In genomic region chr9:73151653-73152382, GRCh38 we compare ENCODE assay signal across 8 cellular contexts. TPM values are rescaled to one million over a fixed set of nuclear protein-coding genes. Genes with fewer than 3 reads are reported as not detected.
DNase-seq lines count a peak whose midpoint lies in the region; ATAC-seq and TF ChIP-seq lines count a peak whose summit lies in the region.

Gene ANXA1 (plus strand): TSS chr9:73151865. CDS start chr9:73158536, 6,671 bp downstream.

- H3K27ac Mint-ChIP-seq in GM23338 (peak within 1 kb of the TSS; percentile 96), mesothelial cell of epicardium (peak within 1 kb of the TSS; percentile 95)

- no peaks in the 10 kb centered on the region for H4K20me1 ChIP-seq in GM23338 (replicated peaks; ENCODE audit: insufficient read depth)

- H3K27me3 ChIP-seq in GM23338 (ENCODE audit: insufficient read depth) (no peaks in the 10 kb centered on the region), dorsolateral prefrontal cortex (no peaks in the 10 kb centered on the region)

- H3K4me3 Mint-ChIP-seq in GM23338 (no peak within 1 kb of the TSS), mesothelial cell of epicardium (peak within 1 kb of the TSS; percentile 75)

- no peaks in the 10 kb centered on the region for H3K79me2 ChIP-seq in GM23338 (replicated peaks; ENCODE audit: insufficient read depth)

- H3K4me1 ChIP-seq in GM23338 (ENCODE audit: insufficient read depth) = peaks cover 30% of the 10 kb centered on the region; the same call in 1 of the 2 replicates

- H3K36me3 ChIP-seq in GM23338 (ENCODE audit: insufficient read depth) = no peaks in the 10 kb centered on the region

- POLR2A ChIA-PET in RWPE1 (lab: Yijun Ruan, JAX; ENCODE audit: low non-redundant PET) = interaction anchor here (0.7 kb wide), 1 partner anchor 14 kb away, joined by 3 read pairs; no protein-coding TSS in a partner anchor

- ATAC-seq in GM23338 (peak; percentile 78), GM21619 (IDR thresholded peaks at IDR 0.05; ENCODE audit: unreplicated experiment) (no peak)

- intact Hi-C loops in dorsolateral prefrontal cortex (cut with DNase I) = no loop called here

- H3K27ac ChIP-seq in GM23338 (ENCODE audit: low read depth) (peak within 1 kb of the TSS; percentile 86), RWPE1 (no peak within 1 kb of the TSS), dorsolateral prefrontal cortex (peak within 1 kb of the TSS in 25 of 59 donors; percentile 3 to 74 (median 22))

- no peaks in the 10 kb centered on the region for H3K27me3 Mint-ChIP-seq in GM23338 (ENCODE audit: insufficient read depth, low read depth, poor library complexity)
- H3K27me3 Mint-ChIP-seq in mesothelial cell of epicardium (ENCODE audit: low read depth) = no peaks in the 10 kb centered on the region

- H2AFZ ChIP-seq in GM23338 = no peak within 1 kb of the TSS

- H3F3A ChIP-seq in GM23338 (replicated peaks; ENCODE audit: low read depth) = no peaks in the 10 kb centered on the region

- no peaks in the 10 kb centered on the region for H3K9me2 ChIP-seq in GM23338 (ENCODE audit: insufficient read depth)

- CTCF ChIA-PET in RWPE1 (lab: Yijun Ruan, JAX) = interaction anchor here (0.8 to 2.8 kb wide), 2 partner anchors 44 to 1634 kb away, joined by 3 to 11 read pairs; no protein-coding TSS in a partner anchor

- H3K9me3 Mint-ChIP-seq in GM23338 (no peaks in the 10 kb centered on the region), mesothelial cell of epicardium (peaks cover 3% of the 10 kb centered on the region)

- TF ChIP-seq CTCF in GM23338 (conservative IDR thresholded peaks at IDR 0.05; ENCODE audit: low read depth in 2 of 2) (no peak), RWPE1 (conservative IDR thresholded peaks at IDR 0.05; ENCODE audit: low read depth) (no peak), dorsolateral prefrontal cortex (IDR thresholded peaks at IDR 0.05 in 54 of 56, conservative IDR thresholded peaks at IDR 0.05 in 2 of 56; ENCODE audit: low read depth in 1 of 56, partially characterized antibody in 56 of 56) (no peak), mesothelial cell of epicardium (IDR thresholded peaks at IDR 0.05; ENCODE audit: unreplicated experiment) (no peak)

- H3K4me3 ChIP-seq in GM23338 (no peak within 1 kb of the TSS), dorsolateral prefrontal cortex (peak within 1 kb of the TSS in 50 of 59 donors; percentile 1 to 55 (median 30))

- H3K4me1 Mint-ChIP-seq in GM23338 (peaks cover 40% of the 10 kb centered on the region), mesothelial cell of epicardium (peaks cover 71% of the 10 kb centered on the region)

- H3K4me2 ChIP-seq in GM23338 = peak within 1 kb of the TSS; percentile 3

- H3K36me3 Mint-ChIP-seq in GM23338 (ENCODE audit: low read depth) (no peaks in the 10 kb centered on the region), mesothelial cell of epicardium (no peaks in the 10 kb centered on the region)

- DNase-seq in GM23338 (ENCODE audit: low spot score) (peak; percentile 60), RWPE1 (ENCODE audit: low spot score) (peak; percentile 90), dorsolateral prefrontal cortex (no peak), mesothelial cell of epicardium (ENCODE audit: low spot score in 2 of 2, unreplicated experiment in 2 of 2) (no peak), medulla oblongata (ENCODE audit: extremely low spot score) (no peak), SHP77 (lab: John Stamatoyannopoulos, UW) (no peak), T-helper 9 cell (no peak)

TF ChIP-seq in GM23338, 12 proteins besides CTCF, POLR2A, EP300 and RAD21 (continues in another document):
- TF ChIP-seq REST (IDR thresholded peaks at IDR 0.05; ENCODE audit: unreplicated experiment) (no peak), EZH2phosphoT487 (IDR thresholded peaks at IDR 0.05; ENCODE audit: unreplicated experiment) (no peak), NANOG (IDR thresholded peaks at IDR 0.05; ENCODE audit: borderline replicate concordance) (no peak), EZH2 (IDR thresholded peaks at IDR 0.05; ENCODE audit: low read depth, unreplicated experiment) (no peak), ETS1 (IDR thresholded peaks at IDR 0.05) (no peak), ZNF331 (CRISPR knock-in tag; IDR thresholded peaks at IDR 0.05; ENCODE audit: low read depth) (no peak), CREB1 (CRISPR knock-in tag; IDR thresholded peaks at IDR 0.05; ENCODE audit: low read depth) (no peak), STAT1 (IDR thresholded peaks at IDR 0.05; ENCODE audit: unreplicated experiment) (no peak)

RNA-seq across cellular contexts. Expression of gene ANXA1, which starts in this region (rescaled TPM):
- total RNA-seq in GM23338 (2014; rRNA removed; shearing (Covaris generic)) = 2.2 and 4.9 TPM in 2 replicates
- polyA plus RNA-seq in GM23338 (2016; fragmentation: Nextera tagmentation; extraction: Ambion mirVana) = 3.3 and 5.8 TPM in 2 replicates
- 10 to 100 TPM in 111 of 120 experiments, 1 to 10 TPM in 9; 8.2 to 56.0 (median 17.2) TPM for total RNA-seq in dorsolateral prefrontal cortex
- total RNA-seq in mesothelial cell of epicardium = 166 to 189 TPM (median 183 TPM) in 3 replicates

Comparison
In these comparisons a context has a peak if more than half of its experiments do, and no peak if none do; other contexts are left out.
1. DNase-seq: peak in GM23338 (single experiment) and RWPE1 (single experiment); none in dorsolateral prefrontal cortex (0 of 10), mesothelial cell of epicardium (0 of 2), medulla oblongata (single experiment), SHP77 (0 of 2) and T-helper 9 cell (single experiment).